In genomic region chr12:53224268-53224896, GRCh38 we compare ENCODE assay signal across 1 cellular context.
TF ChIP-seq lines count a peak whose summit lies in the region.

No MANE protein-coding gene starts in this region.

TF ChIP-seq in H1, 55 proteins besides CTCF, POLR2A, EP300 and RAD21:
- TF ChIP-seq SP1 (IDR thresholded peaks at IDR 0.05; ENCODE audit: low read depth, low read length) = peak; percentile 61; the same call in 1 of the 2 replicates
- no peak for TF ChIP-seq SRF (IDR thresholded peaks at IDR 0.05; ENCODE audit: low read depth, low read length)
- no peak for TF ChIP-seq CHD7 (IDR thresholded peaks at IDR 0.05; ENCODE audit: insufficient replicate concordance, low read length)
- TF ChIP-seq BRCA1 (IDR thresholded peaks at IDR 0.05; ENCODE audit: low read depth, low read length) = no peak
- TF ChIP-seq TBP (IDR thresholded peaks at IDR 0.05; ENCODE audit: low read depth, low read length) = no peak
- peak; percentile 67 for TF ChIP-seq CTBP2 (IDR thresholded peaks at IDR 0.05; ENCODE audit: borderline replicate concordance, insufficient read depth, insufficient read length, low read length)
- no peak for TF ChIP-seq SP2 (IDR thresholded peaks at IDR 0.05; ENCODE audit: low read length)
- TF ChIP-seq CHD1 (IDR thresholded peaks at IDR 0.05; ENCODE audit: low read depth, low read length) = no peak
- TF ChIP-seq CREB1 (IDR thresholded peaks at IDR 0.05) = no peak
- TF ChIP-seq ZNF274 (IDR thresholded peaks at IDR 0.05; ENCODE audit: borderline replicate concordance, extremely low read depth, low read length) = no peak
- TF ChIP-seq MAFK (IDR thresholded peaks at IDR 0.05; ENCODE audit: low read depth, low read length) = no peak
- TF ChIP-seq ATF3 (IDR thresholded peaks at IDR 0.05; ENCODE audit: insufficient read depth, low read depth, low read length) = no peak
- TF ChIP-seq POLR2AphosphoS5 (IDR thresholded peaks at IDR 0.05; ENCODE audit: low read depth, low read length) = no peak
- no peak for TF ChIP-seq HDAC6 (IDR thresholded peaks at IDR 0.05; ENCODE audit: low read depth, low read length)
- no peak for TF ChIP-seq SAP30 (IDR thresholded peaks at IDR 0.05; ENCODE audit: insufficient read depth, insufficient replicate concordance, low read length)
- TF ChIP-seq CBX8 (IDR thresholded peaks at IDR 0.05; ENCODE audit: borderline replicate concordance, low read depth, low read length) = no peak
- TF ChIP-seq TEAD4 (IDR thresholded peaks at IDR 0.05; ENCODE audit: low read depth, low read length) = peak; percentile 65; the same call in 1 of the 2 replicates
- TF ChIP-seq USF2 (IDR thresholded peaks at IDR 0.05; ENCODE audit: low read length) = no peak
- TF ChIP-seq CEBPB (IDR thresholded peaks at IDR 0.05; ENCODE audit: low read depth, low read length) = no peak
- no peak for TF ChIP-seq POU5F1 (IDR thresholded peaks at IDR 0.05; ENCODE audit: low read depth, low read length)
- TF ChIP-seq SIN3A (conservative IDR thresholded peaks at IDR 0.05 in 1 of 2, IDR thresholded peaks at IDR 0.05 in 1 of 2; ENCODE audit: low read depth in 1 of 2, low read length in 2 of 2) = peak in 1 of 2 experiments; percentile 80; a peak in 2 of 4 replicates
- TF ChIP-seq SIRT6 (IDR thresholded peaks at IDR 0.05; ENCODE audit: low read length) = no peak
- TF ChIP-seq FOSL1 (IDR thresholded peaks at IDR 0.05; ENCODE audit: insufficient read depth, low read depth, low read length) = no peak
- TF ChIP-seq CHD2 (IDR thresholded peaks at IDR 0.05; ENCODE audit: low read length) = peak; percentile 57; the same call in 1 of the 2 replicates
- no peak for TF ChIP-seq BACH1 (IDR thresholded peaks at IDR 0.05; ENCODE audit: low read length)
- no peak for TF ChIP-seq RBBP5 (IDR thresholded peaks at IDR 0.05; ENCODE audit: borderline replicate concordance, low read depth, low read length)
- TF ChIP-seq EGR1 (IDR thresholded peaks at IDR 0.05; ENCODE audit: borderline replicate concordance, low read depth, low read length) = peak; percentile 62; the same call in 1 of the 2 replicates
- no peak for TF ChIP-seq RXRA (IDR thresholded peaks at IDR 0.05; ENCODE audit: insufficient read depth, low read depth, low read length)
- TF ChIP-seq YY1 (IDR thresholded peaks at IDR 0.05; ENCODE audit: low read depth, low read length) = peak; percentile 50; the same call in 1 of the 2 replicates
